Comparison of ENCODE assay signal across 17 cellular contexts in the genomic region with DNA sequence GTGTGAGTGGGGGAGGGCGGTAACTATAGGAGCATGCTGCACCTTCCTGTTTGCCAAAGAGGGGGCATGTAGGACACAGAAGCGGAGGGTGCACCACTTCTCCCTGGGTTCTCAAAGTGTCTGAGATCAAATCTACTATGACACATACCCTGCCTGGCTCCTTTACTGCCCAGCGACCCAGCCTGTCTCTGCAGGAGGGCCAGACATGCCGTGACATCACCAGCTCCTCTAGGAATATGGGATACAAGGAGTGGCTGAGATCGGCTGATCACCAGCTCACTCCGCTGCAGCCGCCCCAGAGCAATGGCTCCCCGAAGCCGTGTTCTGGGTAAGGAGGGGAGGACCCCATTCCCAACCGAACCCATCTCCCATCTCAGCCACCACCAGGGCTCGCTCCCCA. TPM values are rescaled to one million over a fixed set of nuclear protein-coding genes. Genes with fewer than 3 reads are reported as not detected.
DNase-seq lines count a peak whose midpoint lies in the region; ATAC-seq and TF ChIP-seq lines count a peak whose summit lies in the region.
"Had no signal": no experiment of that assay in that cellular context is flagged by ENCODE, and none has a peak within 500 bp of the region (broad histone marks: within the 10 kb centered on the region; RNA-seq: fewer than 3 reads in every experiment).

No MANE protein-coding gene starts in this region.

- H3K27ac Mint-ChIP-seq in endodermal cell = no peak overlapping the region
- H3K27ac Mint-ChIP-seq in neural progenitor cell = peak overlapping the region; percentile 46
- H3K27ac Mint-ChIP-seq: CD14-positive monocyte had no signal

- H3K4me3 Mint-ChIP-seq in endodermal cell (no peak overlapping the region), neural progenitor cell (no peak overlapping the region)
- H3K4me3 Mint-ChIP-seq: CD14-positive monocyte had no signal

- H2AFZ ChIP-seq in PC-9 (no peak overlapping the region), neural progenitor cell (replicated peaks) (no peak overlapping the region)

- H3K4me3 ChIP-seq in BE2C (ENCODE audit: low read depth, low read length) (no peak overlapping the region), PC-9 (no peak overlapping the region), endodermal cell (ENCODE audit: low read length) (no peak overlapping the region), neural progenitor cell (no peak overlapping the region)

- WGBS in endodermal cell (ENCODE audit: insufficient coverage in 1 of 2, insufficient read length in 1 of 2), 2 experiments = 78 to 95% methylated on average over 5 to 11 of the region's 11 CpGs

- ATAC-seq in HG02938 (IDR thresholded peaks at IDR 0.05; ENCODE audit: unreplicated experiment) = no peak
- no peak for ATAC-seq in GM18858 (IDR thresholded peaks at IDR 0.05; ENCODE audit: unreplicated experiment)
- ATAC-seq: PC-3 had no signal

- intact Hi-C loops in PC-9 (cut with micrococcal nuclease; ENCODE audit: unreplicated experiment) = no loop called here

- H3K9me2 ChIP-seq in PC-9 (ENCODE audit: insufficient read depth) = no peaks in the 10 kb centered on the region

- CTCF ChIA-PET in PC-9 (lab: Charles Lee) = no interaction called here

- H3K4me2 ChIP-seq in PC-9 (0 out of 2 replicates have a peak overlapping the region, but pooled peaks have one; percentile 75), neural progenitor cell (no peak overlapping the region)

- H3F3A ChIP-seq in PC-9 (ENCODE audit: insufficient read depth, low read depth) (peaks cover 45% of the 10 kb centered on the region), neural progenitor cell (ENCODE audit: low read depth) (no peaks in the 10 kb centered on the region)

- DNase-seq in BE2C (peak; percentile 29), PC-9 (no peak), endodermal cell (peak; percentile 59), neural progenitor cell (ENCODE audit: low spot score) (no peak), HCEC 1CT (no peak)
- DNase-seq in activated CD8-positive, alpha-beta memory T cell treated with anti-CD3 and anti-CD28 coated beads, Interleukin-2, amount 50 U/mL, for 4 hours = no peak
- DNase-seq: MV-4-11, NCI-H1417, NCI-H2029, NCI-H82, PC-3 had no signal

- H3K4me1 Mint-ChIP-seq in endodermal cell (peaks cover 37% of the 10 kb centered on the region), neural progenitor cell (peaks cover 2% of the 10 kb centered on the region)

- BruUV-seq in PC-9 (replicated peaks; lab: Mats Ljungman, UMichigan) = no TSS peak

- TF ChIP-seq CTCF in BE2C (IDR thresholded peaks at IDR 0.05; ENCODE audit: low read depth, low read length) = no peak
- TF ChIP-seq CTCF in PC-9 (conservative IDR thresholded peaks at IDR 0.05) = no peak
- TF ChIP-seq CTCF in endodermal cell (conservative IDR thresholded peaks at IDR 0.05) = no peak
- TF ChIP-seq CTCF in neural progenitor cell (IDR thresholded peaks at IDR 0.05) = no peak

- H3K36me3 ChIP-seq in BE2C = no peaks in the 10 kb centered on the region
- no peaks in the 10 kb centered on the region for H3K36me3 ChIP-seq in PC-9 (ENCODE audit: low read depth)
- no peaks in the 10 kb centered on the region for H3K36me3 ChIP-seq in endodermal cell (ENCODE audit: control insufficient read depth, insufficient read depth, low read length)
- H3K36me3 ChIP-seq in neural progenitor cell = no peaks in the 10 kb centered on the region

- no peaks in the 10 kb centered on the region; the same call in 1 of the 2 replicates for H3K27me3 ChIP-seq in BE2C
- H3K27me3 ChIP-seq in PC-9 (ENCODE audit: insufficient read depth, low read depth) = no peaks in the 10 kb centered on the region
- H3K27me3 ChIP-seq in endodermal cell (ENCODE audit: control insufficient read depth, insufficient read depth, low read length, poor library complexity, severe bottlenecking) = no peaks in the 10 kb centered on the region
- H3K27me3 ChIP-seq in neural progenitor cell = no peaks in the 10 kb centered on the region

- no peaks in the 10 kb centered on the region for H3K9me3 ChIP-seq in BE2C
- H3K9me3 ChIP-seq in PC-9 (ENCODE audit: insufficient read depth, low read depth) = no peaks in the 10 kb centered on the region
- no peaks in the 10 kb centered on the region for H3K9me3 ChIP-seq in endodermal cell (ENCODE audit: control insufficient read depth, low read length)
- H3K9me3 ChIP-seq in neural progenitor cell (ENCODE audit: low read depth) = no peaks in the 10 kb centered on the region

- H3K36me3 Mint-ChIP-seq in endodermal cell (ENCODE audit: low read depth) (no peaks in the 10 kb centered on the region), neural progenitor cell (no peaks in the 10 kb centered on the region)
- H3K36me3 Mint-ChIP-seq: CD14-positive monocyte had no signal

- H3K27me3 Mint-ChIP-seq in endodermal cell (ENCODE audit: insufficient read depth) (peaks cover 6% of the 10 kb centered on the region), neural progenitor cell (ENCODE audit: insufficient read depth, low read depth) (peaks cover 21% of the 10 kb centered on the region)

- H4K20me1 ChIP-seq in PC-9 (ENCODE audit: insufficient read depth) (no peaks in the 10 kb centered on the region), neural progenitor cell (ENCODE audit: low read depth) (peaks cover 4% of the 10 kb centered on the region)

- H3K9me3 Mint-ChIP-seq in endodermal cell (no peaks in the 10 kb centered on the region), neural progenitor cell (peaks cover 3% of the 10 kb centered on the region)
- H3K9me3 Mint-ChIP-seq: CD14-positive monocyte had no signal

- H3K4me1 ChIP-seq in BE2C (peaks cover 7% of the 10 kb centered on the region; the same call in 1 of the 2 replicates), PC-9 (replicated peaks; ENCODE audit: insufficient read depth) (peaks cover 52% of the 10 kb centered on the region), endodermal cell (ENCODE audit: control insufficient read depth, insufficient read depth, low read length) (peaks cover 7% of the 10 kb centered on the region), neural progenitor cell (peaks cover 4% of the 10 kb centered on the region)

- H3K79me2 ChIP-seq in PC-9 (ENCODE audit: low read depth) = no peaks in the 10 kb centered on the region
- no peaks in the 10 kb centered on the region for H3K79me2 ChIP-seq in neural progenitor cell (ENCODE audit: low read depth)

- H3K9ac ChIP-seq in endodermal cell (ENCODE audit: extremely low read depth, low read length, poor library complexity, severe bottlenecking) = no peak overlapping the region
- no peak overlapping the region for H3K9ac ChIP-seq in neural progenitor cell

- H3K27ac ChIP-seq in PC-9 = peak overlapping the region; percentile 93; the same call in 1 of the 2 replicates
- H3K27ac ChIP-seq in endodermal cell (ENCODE audit: low read depth, low read length) = no peak overlapping the region
- H3K27ac ChIP-seq in neural progenitor cell = no peak overlapping the region

- POLR2A ChIA-PET in PC-9 (lab: Charles Lee; ENCODE audit: unreplicated experiment) = no interaction called here

RNA-seq across cellular contexts. Expression of gene IGFL1, which starts 16.4 kb away (rescaled TPM):
- polyA plus RNA-seq in BE2C (2012; ENCODE audit: insufficient read depth, insufficient read length, low read depth) = not detected
- total RNA-seq in PC-9 (2021) = 2.6 and 3.7 TPM in 2 replicates
- total RNA-seq in endodermal cell = not detected
- not detected for polyA plus RNA-seq in endodermal cell (2013, experiment 1 of 2)
- polyA plus RNA-seq in endodermal cell (2013, experiment 2 of 2) = not detected
- not detected in 2 replicates for total RNA-seq in neural progenitor cell (ENCODE audit: low replicate concordance)
- total RNA-seq: A673, LHCN-M2, NCI-H460 had no signal
- polyA plus RNA-seq: CD14-positive monocyte had no signal

Comparison
In these comparisons a context has a peak if more than half of its experiments do, and no peak if none do; other contexts are left out.
1. DNase-seq: peak in BE2C (single experiment) and endodermal cell (single experiment); none in PC-9 (0 of 2), neural progenitor cell (single experiment), activated CD8-positive, alpha-beta memory T cell treated with anti-CD3 and anti-CD28 coated beads, Interleukin-2, amount 50 U/mL, for 4 hours (single experiment) and HCEC 1CT (single experiment).